Comparison of ENCODE assay signal across 8 cellular contexts in genomic region chr2:241882090-241882625, GRCh38. TPM values are rescaled to one million over a fixed set of nuclear protein-coding genes. Genes with fewer than 3 reads are reported as not detected.
A peak's percentile ranks its signal among the peaks of the same experiment; 100 is the strongest.
DNase-seq lines count a peak whose midpoint lies in the region; ATAC-seq and TF ChIP-seq lines count a peak whose summit lies in the region.

No MANE protein-coding gene starts in this region.

- 8 to 11% methylated on average over 8 to 23 of the region's 23 CpGs for WGBS in body of pancreas, 2 donors
- WGBS in lower leg skin, 2 donors, result 9 to 21% methylated on average over 19 to 23 of the region's 23 CpGs

- intact Hi-C loops in body of pancreas (cut with DNase I) (no loop called here), lower leg skin (cut with DNase I; ENCODE audit: low total_unique reads) (loop anchor here (10.0 kb wide), 1 partner anchor 377 kb away; the partner anchor contains the start of gene STK25)

- peak overlapping the region; percentile 47 for H3K27ac ChIP-seq in SJCRH30
- peak overlapping the region; percentile 96 to 98 (median 96) for H3K27ac ChIP-seq in body of pancreas

- TF ChIP-seq CTCF in AG09309 (IDR thresholded peaks at IDR 0.05; ENCODE audit: control insufficient read depth, insufficient read depth, low read depth, low read length, missing control alignments), result no peak
- TF ChIP-seq CTCF in body of pancreas (IDR thresholded peaks at IDR 0.05), result peak in 4 of 7 experiments; percentile 38 to 51 (median 50)
- TF ChIP-seq CTCF in lower leg skin (IDR thresholded peaks at IDR 0.05), result no peak

- peak overlapping the region; percentile 7; the same call in 1 of the 2 replicates for H3K4me3 ChIP-seq in AG09309 (ENCODE audit: control insufficient read depth, low read depth, low read length)
- peak overlapping the region; percentile 73 for H3K4me3 ChIP-seq in SJCRH30
- H3K4me3 ChIP-seq in body of pancreas, result peak overlapping the region in 1 of 2 donors; percentile 20
- H3K4me3 ChIP-seq in lower leg skin (ENCODE audit: low read depth, poor library complexity, severe bottlenecking), result peak overlapping the region; percentile 3

- peak; percentile 71 to 88 (median 88) for TF ChIP-seq POLR2A in body of pancreas (IDR thresholded peaks at IDR 0.05)
- TF ChIP-seq POLR2A in lower leg skin (IDR thresholded peaks at IDR 0.05), result no peak

- peak; percentile 42 for ATAC-seq in GM18519 (IDR thresholded peaks at IDR 0.05; ENCODE audit: low FRiP score, unreplicated experiment)
- peak; percentile 58 for ATAC-seq in HG03025 (IDR thresholded peaks at IDR 0.05; ENCODE audit: low FRiP score, unreplicated experiment)
- ATAC-seq in body of pancreas, result peak; percentile 48

- no peaks in the 10 kb centered on the region for H3K27me3 ChIP-seq in SJCRH30
- no peaks in the 10 kb centered on the region for H3K27me3 ChIP-seq in body of pancreas

- H3K4me1 ChIP-seq in SJCRH30 (peaks cover 22% of the 10 kb centered on the region), body of pancreas (peaks cover 50% of the 10 kb centered on the region)

- H3K36me3 ChIP-seq in SJCRH30, result no peaks in the 10 kb centered on the region
- no peaks in the 10 kb centered on the region for H3K36me3 ChIP-seq in body of pancreas (replicated peaks in 1 of 2; ENCODE audit: insufficient read depth in 1 of 2, low read depth in 2 of 2)

- no peak for DNase-seq in AG09309 (ENCODE audit: low read depth)
- peak; percentile 68 to 78 for DNase-seq in SJCRH30
- peak; percentile 82 to 90 (median 84) for DNase-seq in body of pancreas
- DNase-seq in lower leg skin (ENCODE audit: low spot score in 2 of 2), result peak; percentile 65 to 92
- DNase-seq in stimulated activated CD8-positive, alpha-beta memory T cell treated with anti-CD3 and anti-CD28 coated beads, Interleukin-4, amount 100 ng/mL, for 48 hours, result peak; percentile 82
- no peak for DNase-seq in epidermal melanocyte (ENCODE audit: insufficient read length, low spot score)

- H3K9me3 ChIP-seq in SJCRH30 (replicated peaks) (no peaks in the 10 kb centered on the region), body of pancreas (no peaks in the 10 kb centered on the region)

RNA-seq across cellular contexts. Expression of gene RTP5, which starts 12.6 kb away (rescaled TPM):
- total RNA-seq in SJCRH30 (2014; rRNA removed; shearing (Covaris generic)), result not detected in 2 replicates
- total RNA-seq in body of pancreas, result not detected
- under 1 TPM in 2 of 4 donors, not detected in 2; 0.10 to 0.23 TPM for total RNA-seq in lower leg skin

RNA-seq across cellular contexts. Expression of gene PDCD1, which starts 23.5 kb away (rescaled TPM):
- total RNA-seq in SJCRH30 (2014; rRNA removed; shearing (Covaris generic)), result 0.08 and 0.28 TPM in 2 replicates
- 1 to 10 TPM in 1 of 2 donors, under 1 TPM in 1; 0.99 to 1.3 TPM for total RNA-seq in body of pancreas
- total RNA-seq in lower leg skin, result 1 to 10 TPM in 1 of 4 donors, under 1 TPM in 2, not detected in 1; 0.42 to 1.3 (median 0.86) TPM

Comparison
In these comparisons a context has a peak if more than half of its experiments do, and no peak if none do; other contexts are left out.
1. DNase-seq: peak in SJCRH30 (2 of 2), body of pancreas (4 of 4), lower leg skin (2 of 2) and stimulated activated CD8-positive, alpha-beta memory T cell treated with anti-CD3 and anti-CD28 coated beads, Interleukin-4, amount 100 ng/mL, for 48 hours (single experiment); none in AG09309 (single experiment) and epidermal melanocyte (single experiment).
2. CTCF ChIP-seq: peak in body of pancreas (4 of 7); none in AG09309 (single experiment) and lower leg skin (0 of 3).
3. POLR2A ChIP-seq: peak in body of pancreas (3 of 3); none in lower leg skin (0 of 2).
4. Peak in every context shown above with its lines, with median percentiles within 50 percentile points of each other: ATAC-seq.